22 cellular contexts compared by ENCODE assay signal in genomic region chr22:27003301-27003700, GRCh38.
"Had no signal": no experiment of that assay in that cellular context is flagged by ENCODE, and none has a peak within 500 bp of the region (broad histone marks: within the 10 kb centered on the region; RNA-seq: fewer than 3 reads in every experiment).

No MANE protein-coding gene starts in this region.

- H3K79me2 ChIP-seq: hepatocyte had no signal

- DNase-seq: effector memory CD8-positive, alpha-beta T cell; foreskin fibroblast; heart left ventricle; kidney; natural killer cell; occipital lobe; pancreas; right lobe of liver; stimulated activated CD4-positive, alpha-beta T cell treated with anti-CD3 and anti-CD28 coated beads, Interleukin-2, amount 100 ng/mL, for 24 hours; stimulated activated CD4-positive, alpha-beta T cell treated with anti-CD3 and anti-CD28 coated beads, Interleukin-4, amount 100 ng/mL, for 24 hours; stimulated activated naive CD4-positive, alpha-beta T cell treated with Interleukin-2 at 50 U/mL for 16 hours; transverse colon had no signal

- H3K36me3 Mint-ChIP-seq: memory B cell; natural killer cell; stimulated activated effector memory CD8-positive, alpha-beta T cell treated with anti-CD3 and anti-CD28 coated beads, Interleukin-12 subunit alpha, Interleukin-12 subunit beta, amount 100 ng/mL, for 72 hours had no signal

- H3K4me1 Mint-ChIP-seq: memory B cell; natural killer cell; stimulated activated effector memory CD8-positive, alpha-beta T cell treated with anti-CD3 and anti-CD28 coated beads, Interleukin-12 subunit alpha, Interleukin-12 subunit beta, amount 100 ng/mL, for 72 hours had no signal

- H3K9me3 ChIP-seq: gastroesophageal sphincter, heart left ventricle, pancreas, right lobe of liver, thoracic aorta, transverse colon, vagina had no signal

- H3K4me3 ChIP-seq: coronary artery, gastroesophageal sphincter, heart left ventricle, hepatocyte, lung, pancreas, right lobe of liver, thoracic aorta, transverse colon, vagina had no signal

- H3K36me3 ChIP-seq: gastroesophageal sphincter, heart left ventricle, pancreas, right lobe of liver, thoracic aorta, transverse colon, vagina had no signal

- H3K27me3 ChIP-seq: pancreas, right lobe of liver, transverse colon, vagina had no signal

- H2AFZ ChIP-seq: hepatocyte had no signal

- ATAC-seq: effector memory CD8-positive, alpha-beta T cell; gastroesophageal sphincter; left lobe of liver; natural killer cell; pancreas; right lobe of liver; stimulated activated effector memory CD8-positive, alpha-beta T cell treated with anti-CD3 and anti-CD28 coated beads, Interleukin-12 subunit alpha, Interleukin-12 subunit beta, amount 100 ng/mL, for 72 hours had no signal

- H3K4me3 Mint-ChIP-seq: effector memory CD8-positive, alpha-beta T cell; memory B cell; natural killer cell; stimulated activated effector memory CD8-positive, alpha-beta T cell treated with anti-CD3 and anti-CD28 coated beads, Interleukin-12 subunit alpha, Interleukin-12 subunit beta, amount 100 ng/mL, for 72 hours had no signal

- H3K4me1 ChIP-seq: gastroesophageal sphincter, heart left ventricle, pancreas, right lobe of liver, transverse colon, vagina had no signal

- H3K27ac Mint-ChIP-seq: effector memory CD8-positive, alpha-beta T cell; memory B cell; natural killer cell; progenitor cell of endocrine pancreas; stimulated activated effector memory CD8-positive, alpha-beta T cell treated with anti-CD3 and anti-CD28 coated beads, Interleukin-12 subunit alpha, Interleukin-12 subunit beta, amount 100 ng/mL, for 72 hours had no signal

- H3K4me2 ChIP-seq: hepatocyte had no signal

- H3K27ac ChIP-seq: coronary artery, gastroesophageal sphincter, heart left ventricle, hepatocyte, pancreas, right lobe of liver, thoracic aorta, transverse colon, vagina had no signal

- H3K9me3 Mint-ChIP-seq: effector memory CD8-positive, alpha-beta T cell; memory B cell; natural killer cell; stimulated activated effector memory CD8-positive, alpha-beta T cell treated with anti-CD3 and anti-CD28 coated beads, Interleukin-12 subunit alpha, Interleukin-12 subunit beta, amount 100 ng/mL, for 72 hours had no signal
